ENCODE assay signal across 8 cellular contexts in genomic region chr3:53495091-53495517, GRCh38. TPM values are rescaled to one million over a fixed set of nuclear protein-coding genes. Genes with fewer than 3 reads are reported as not detected.
DNase-seq lines count a peak whose midpoint lies in the region; ATAC-seq, FAIRE-seq and TF ChIP-seq lines count a peak whose summit lies in the region.
"Had no signal": no experiment of that assay in that cellular context is flagged by ENCODE, and none has a peak within 500 bp of the region (broad histone marks: within the 10 kb centered on the region; RNA-seq: fewer than 3 reads in every experiment).

No MANE protein-coding gene starts in this region.

- peak overlapping the region; percentile 59 for H3K4me2 ChIP-seq in HCT116 (ENCODE audit: low read length)

- CTCF ChIA-PET in HCT116 (lab: Charles Lee): no interaction called here

- H3K9me3 ChIP-seq in HCT116 (ENCODE audit: control insufficient read depth in 1 of 2, insufficient read depth in 1 of 2, low read depth in 1 of 2, low read length in 2 of 2) (no peaks in the 10 kb centered on the region), iPS-20b (ENCODE audit: insufficient read depth, low read depth, low read length) (no peaks in the 10 kb centered on the region)

- RAD21 ChIA-PET in HCT116 (lab: Charles Lee; ENCODE audit: low non-redundant PET in 1 of 2, low total read pairs in 2 of 2, uncharacterized antibody in 2 of 2, unreplicated experiment in 2 of 2): no interaction called here

- H3K4me1 ChIP-seq in HCT116 (ENCODE audit: control insufficient read depth in 1 of 2, insufficient read depth in 2 of 2, low read length in 2 of 2) (peaks cover 0 to 12% of the 10 kb centered on the region in 2 experiments; a peak in 1 of 4 replicates), iPS-20b (ENCODE audit: insufficient read depth, low read length) (no peaks in the 10 kb centered on the region; the same call in 1 of the 2 replicates)

- no peaks in the 10 kb centered on the region for H3K79me2 ChIP-seq in HCT116 (ENCODE audit: insufficient read depth, low read length)

- BruUV-seq in HCT116 (replicated peaks; lab: Mats Ljungman, UMichigan): no TSS peak

- no peak overlapping the region for H3K27ac Mint-ChIP-seq in activated naive CD8-positive, alpha-beta T cell treated with anti-CD3 and anti-CD28 coated beads, Interleukin-2, amount 50 U/mL, for 24 hours

- H3K4me1 Mint-ChIP-seq in activated naive CD8-positive, alpha-beta T cell treated with anti-CD3 and anti-CD28 coated beads, Interleukin-2, amount 50 U/mL, for 24 hours: peaks cover 8% of the 10 kb centered on the region

- no peaks in the 10 kb centered on the region for H3K9me2 ChIP-seq in HCT116 (ENCODE audit: insufficient read depth)

- H3K9me3 Mint-ChIP-seq in activated naive CD8-positive, alpha-beta T cell treated with anti-CD3 and anti-CD28 coated beads, Interleukin-2, amount 50 U/mL, for 24 hours: no peaks in the 10 kb centered on the region

- H3K27ac ChIP-seq in HCT116 (ENCODE audit: low read depth, low read length) (no peak overlapping the region), iPS-20b (ENCODE audit: low read length) (no peak overlapping the region), skin epidermis (no peak overlapping the region)

- POLR2A ChIA-PET in HCT116 (lab: Charles Lee): no interaction called here

- TF ChIP-seq CTCF in HCT116 (IDR thresholded peaks at IDR 0.05 in 2 of 3, conservative IDR thresholded peaks at IDR 0.05 in 1 of 3; ENCODE audit: borderline replicate concordance in 1 of 3, insufficient read depth in 1 of 3, low read depth in 2 of 3, low read length in 2 of 3) (no peak), GM10266 (IDR thresholded peaks at IDR 0.05; ENCODE audit: control insufficient read depth, insufficient read depth, low read depth, missing control alignments) (no peak)

- FAIRE-seq in H54 (lab: Jason Lieb, UNC): no peak

- H3K27me3 Mint-ChIP-seq in activated naive CD8-positive, alpha-beta T cell treated with anti-CD3 and anti-CD28 coated beads, Interleukin-2, amount 50 U/mL, for 24 hours: peaks cover 49% of the 10 kb centered on the region

- H3K9ac ChIP-seq in HCT116 (ENCODE audit: low read length) (no peak overlapping the region), iPS-20b (ENCODE audit: low read depth, low read length) (no peak overlapping the region)

- TF ChIP-seq POLR2A in HCT116 (IDR thresholded peaks at IDR 0.05; ENCODE audit: borderline replicate concordance, extremely low read depth, insufficient read depth, insufficient read length) (no peak), H54 (IDR thresholded peaks at IDR 0.05; ENCODE audit: low read depth, low read length) (no peak)

- peak overlapping the region; percentile 40 for H3K4me3 Mint-ChIP-seq in activated naive CD8-positive, alpha-beta T cell treated with anti-CD3 and anti-CD28 coated beads, Interleukin-2, amount 50 U/mL, for 24 hours

- H3K36me3 Mint-ChIP-seq in activated naive CD8-positive, alpha-beta T cell treated with anti-CD3 and anti-CD28 coated beads, Interleukin-2, amount 50 U/mL, for 24 hours (ENCODE audit: low read depth): no peaks in the 10 kb centered on the region

- no peaks in the 10 kb centered on the region for H4K20me1 ChIP-seq in HCT116 (ENCODE audit: insufficient read depth)

- H3K4me3 ChIP-seq in HCT116 (replicated peaks in 1 of 2; ENCODE audit: low read depth in 1 of 2, low read length in 2 of 2) (peak overlapping the region; percentile 18 to 20; a peak in 3 of 4 replicates), iPS-20b (ENCODE audit: low read length) (peak overlapping the region; percentile 66), skin epidermis (peak overlapping the region; percentile 9 to 33 (median 21))

- H3K36me3 ChIP-seq in HCT116 (ENCODE audit: control insufficient read depth in 1 of 2, insufficient read depth in 2 of 2, low read length in 2 of 2) (no peaks in the 10 kb centered on the region), iPS-20b (ENCODE audit: insufficient read depth, low read depth, low read length) (no peaks in the 10 kb centered on the region)

- no peak for ATAC-seq in HCT116
- no peak for ATAC-seq in activated naive CD8-positive, alpha-beta T cell treated with anti-CD3 and anti-CD28 coated beads, Interleukin-2, amount 50 U/mL, for 24 hours

- no peak for DNase-seq in HCT116 (ENCODE audit: low read depth, low spot score)
- no peak for DNase-seq in activated naive CD8-positive, alpha-beta T cell treated with anti-CD3 and anti-CD28 coated beads, Interleukin-2, amount 50 U/mL, for 24 hours
- no peak for DNase-seq in H54 (ENCODE audit: insufficient read length, low spot score)
- DNase-seq in GM10266 (ENCODE audit: extremely low spot score): no peak
- DNase-seq in activated CD8-positive, alpha-beta memory T cell treated with anti-CD3 and anti-CD28 coated beads, Interleukin-2, amount 50 U/mL, for 4 hours: no peak
- DNase-seq: SIG-M5 had no signal

- intact Hi-C loops in HCT116 (cut with micrococcal nuclease): no loop called here

- H3K27me3 ChIP-seq in HCT116 (ENCODE audit: insufficient read depth, low read length) (peaks cover 5% of the 10 kb centered on the region; the same call in 1 of the 2 replicates), iPS-20b (ENCODE audit: insufficient read depth, low read length) (peaks cover 83% of the 10 kb centered on the region)

- no peak for TF ChIP-seq RAD21 in HCT116 (IDR thresholded peaks at IDR 0.05; ENCODE audit: low read depth)

- no peak overlapping the region for H2AFZ ChIP-seq in HCT116 (ENCODE audit: low read depth, low read length, poor library complexity, severe bottlenecking)

TF ChIP-seq in HCT116, 20 proteins besides CTCF, POLR2A, EP300 and RAD21:
- TF ChIP-seq SP1 (IDR thresholded peaks at IDR 0.05; ENCODE audit: low read depth) (no peak), TCF7L2 (IDR thresholded peaks at IDR 0.05; ENCODE audit: borderline replicate concordance, extremely low read depth, insufficient read depth, insufficient read length) (no peak), FOSL1 (IDR thresholded peaks at IDR 0.05; ENCODE audit: low read depth) (no peak), SIN3A (IDR thresholded peaks at IDR 0.05; ENCODE audit: low read depth) (no peak), ZBTB33 (IDR thresholded peaks at IDR 0.05; ENCODE audit: extremely low read depth, insufficient replicate concordance, low read length) (no peak), EZH2phosphoT487 (IDR thresholded peaks at IDR 0.05; ENCODE audit: borderline replicate concordance) (no peak), CBX3 (IDR thresholded peaks at IDR 0.05; ENCODE audit: low read depth) (no peak), EGR1 (IDR thresholded peaks at IDR 0.05; ENCODE audit: low read depth) (no peak), ATF3 (IDR thresholded peaks at IDR 0.05) (no peak), CEBPB (IDR thresholded peaks at IDR 0.05; ENCODE audit: low read depth) (no peak), REST (IDR thresholded peaks at IDR 0.05; ENCODE audit: low read depth) (no peak), POLR2AphosphoS5 (IDR thresholded peaks at IDR 0.05; ENCODE audit: low read depth, low read length) (no peak), YY1 (IDR thresholded peaks at IDR 0.05; ENCODE audit: extremely low read depth, insufficient replicate concordance, low read depth, low read length) (no peak)
- TF ChIP-seq, protein P1, sequence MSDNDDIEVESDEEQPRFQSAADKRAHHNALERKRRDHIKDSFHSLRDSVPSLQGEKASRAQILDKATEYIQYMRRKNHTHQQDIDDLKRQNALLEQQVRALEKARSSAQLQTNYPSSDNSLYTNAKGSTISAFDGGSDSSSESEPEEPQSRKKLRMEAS (IDR thresholded peaks at IDR 0.05): no peak

RNA-seq across cellular contexts. Expression of gene CACNA1D, which starts 0.7 kb away (rescaled TPM):
- total RNA-seq in HCT116 (2021; ENCODE audit: unreplicated experiment): 1.1 TPM
- polyA plus RNA-seq in HCT116 (2012): 0.49 and 0.73 TPM in 2 replicates
